8 cellular contexts compared by ENCODE assay signal in genomic region chrX:69616520-69617203, GRCh38. TPM values are rescaled to one million over a fixed set of nuclear protein-coding genes. Genes with fewer than 3 reads are reported as not detected.
DNase-seq lines count a peak whose midpoint lies in the region; ATAC-seq lines count a peak whose summit lies in the region.

No MANE protein-coding gene starts in this region.

- DNase-seq in CD4-positive, alpha-beta memory T cell = peak in 3 of 5 donors; percentile 2 to 41 (median 4)
- DNase-seq in NCI-H446 (lab: John Stamatoyannopoulos, UW) (peak; percentile 4 to 71), astrocyte of the hippocampus (ENCODE audit: low read depth, low spot score) (peak; percentile 2), islet precursor cell (peak; percentile 70), KG1 (lab: John Stamatoyannopoulos, UW) (no peak)
- peak; percentile 3 to 17 for DNase-seq in stimulated activated CD4-positive, alpha-beta T cell treated with anti-CD3 and anti-CD28 coated beads, Interleukin-2, amount 100 ng/mL, for 24 hours
- DNase-seq in NK-92 treated with Interleukin-12 subunit alpha and Interleukin-12 subunit beta, amount 100 ng/mL, for 24 hours (lab: John Stamatoyannopoulos, UW) = no peak

- H3K27me3 ChIP-seq in CD4-positive, alpha-beta memory T cell (ENCODE audit: insufficient read depth, low read length) = no peaks in the 10 kb centered on the region

- POLR2A ChIA-PET in CD4-positive, alpha-beta memory T cell (lab: Charles Lee; ENCODE audit: partially characterized antibody) = no interaction called here

- CTCF ChIA-PET in CD4-positive, alpha-beta memory T cell (lab: Charles Lee; ENCODE audit: partially characterized antibody) = interaction anchor here (2.4 kb wide), 1 partner anchor 79 kb away, joined by 14 read pairs; no protein-coding TSS in a partner anchor

- peak overlapping the region in 1 of 2 donors; percentile 35 for H3K4me3 ChIP-seq in CD4-positive, alpha-beta memory T cell (ENCODE audit: low read length in 2 of 2)

- no peaks in the 10 kb centered on the region for H3K9me3 Mint-ChIP-seq in CD4-positive, alpha-beta memory T cell

- no peaks in the 10 kb centered on the region for H3K9me3 ChIP-seq in CD4-positive, alpha-beta memory T cell (ENCODE audit: control insufficient read depth in 1 of 2, low read length in 2 of 2)

- intact Hi-C loops in CD4-positive, alpha-beta memory T cell (cut with micrococcal nuclease) = loop anchor here (5.0 kb wide), 2 partner anchors 411 to 789 kb away; partner anchors contain the start of gene EFNB1

- H3K36me3 Mint-ChIP-seq in CD4-positive, alpha-beta memory T cell = peaks cover 0 to 1% of the 10 kb centered on the region in 2 donors

- H3K4me1 ChIP-seq in CD4-positive, alpha-beta memory T cell (ENCODE audit: insufficient read depth, low read length) = peaks cover 4% of the 10 kb centered on the region

- no peaks in the 10 kb centered on the region for H3K36me3 ChIP-seq in CD4-positive, alpha-beta memory T cell (ENCODE audit: insufficient read depth, low read length)

- peak overlapping the region; percentile 4 for H3K27ac ChIP-seq in CD4-positive, alpha-beta memory T cell (ENCODE audit: low read depth, low read length)

- ATAC-seq in HG03378 (IDR thresholded peaks at IDR 0.05; ENCODE audit: unreplicated experiment) = no peak

- peaks cover 7 to 16% (median 12%) of the 10 kb centered on the region in 4 donors for H3K4me1 Mint-ChIP-seq in CD4-positive, alpha-beta memory T cell

- H3K27me3 Mint-ChIP-seq in CD4-positive, alpha-beta memory T cell = peaks cover 0 to 5% of the 10 kb centered on the region in 2 donors

- H3K4me3 Mint-ChIP-seq in CD4-positive, alpha-beta memory T cell = peak overlapping the region; percentile 84 to 91 (median 86)

- H3K27ac Mint-ChIP-seq in CD4-positive, alpha-beta memory T cell = peak overlapping the region in 1 of 7 donors; percentile 66

RNA-seq across cellular contexts. Expression of gene EDA, which starts 0.7 kb away (rescaled TPM):
- total RNA-seq in CD4-positive, alpha-beta memory T cell = 1 to 10 TPM; 2.8 to 4.0 TPM
- polyA plus RNA-seq in CD4-positive, alpha-beta memory T cell = 1 to 10 TPM in 1 of 2 donors, under 1 TPM in 1; 0.69 to 2.9 TPM

Comparison
In these comparisons a context has a peak if more than half of its experiments do, and no peak if none do; other contexts are left out.
1. DNase-seq: peak in CD4-positive, alpha-beta memory T cell (3 of 5), NCI-H446 (2 of 2), astrocyte of the hippocampus (single experiment), islet precursor cell (single experiment) and stimulated activated CD4-positive, alpha-beta T cell treated with anti-CD3 and anti-CD28 coated beads, Interleukin-2, amount 100 ng/mL, for 24 hours (2 of 2); none in KG1 (single experiment) and NK-92 treated with Interleukin-12 subunit alpha and Interleukin-12 subunit beta, amount 100 ng/mL, for 24 hours (single experiment).